In the genomic region with DNA sequence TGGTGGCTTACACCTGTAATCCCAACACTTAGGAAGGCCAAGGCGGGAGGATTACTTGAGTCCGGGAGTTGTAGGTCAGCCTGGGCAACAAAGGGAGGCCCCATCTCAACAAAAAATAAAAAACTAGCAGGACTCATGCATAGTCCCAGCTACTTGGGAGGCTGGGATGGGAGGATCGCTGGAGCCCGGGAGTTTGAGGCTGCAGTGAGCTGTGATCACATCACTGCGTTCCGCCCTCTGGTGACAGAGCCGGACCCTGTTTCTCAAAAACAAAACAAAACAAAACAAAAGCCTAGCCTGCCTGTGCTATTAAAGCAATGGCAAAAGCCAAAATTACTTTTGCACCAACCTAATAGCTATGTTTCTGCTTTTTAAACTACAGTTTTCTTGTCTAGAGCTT, we compare ENCODE assay signal across 1 cellular context.
TF ChIP-seq lines count a peak whose summit lies in the region.

No MANE protein-coding gene starts in this region.

TF ChIP-seq in K562, 482 proteins besides CTCF, POLR2A, EP300 and RAD21:
- no peak for TF ChIP-seq RNF219 (CRISPR knock-in tag; IDR thresholded peaks at IDR 0.05)
- no peak for TF ChIP-seq NR4A1 (CRISPR knock-in tag; IDR thresholded peaks at IDR 0.05)
- no peak for TF ChIP-seq NR4A1 (tag; IDR thresholded peaks at IDR 0.05)
- TF ChIP-seq ATF7 (IDR thresholded peaks at IDR 0.05) = peak; percentile 42; the same call in 1 of the 2 replicates
- TF ChIP-seq JUNB (CRISPR knock-in tag; conservative IDR thresholded peaks at IDR 0.05) = no peak
- TF ChIP-seq, protein P1, sequence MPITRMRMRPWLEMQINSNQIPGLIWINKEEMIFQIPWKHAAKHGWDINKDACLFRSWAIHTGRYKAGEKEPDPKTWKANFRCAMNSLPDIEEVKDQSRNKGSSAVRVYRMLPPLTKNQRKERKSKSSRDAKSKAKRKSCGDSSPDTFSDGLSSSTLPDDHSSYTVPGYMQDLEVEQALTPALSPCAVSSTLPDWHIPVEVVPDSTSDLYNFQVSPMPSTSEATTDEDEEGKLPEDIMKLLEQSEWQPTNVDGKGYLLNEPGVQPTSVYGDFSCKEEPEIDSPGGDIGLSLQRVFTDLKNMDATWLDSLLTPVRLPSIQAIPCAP (CRISPR knock-in tag; IDR thresholded peaks at IDR 0.05; ENCODE audit: borderline replicate concordance) = no peak
- TF ChIP-seq, protein P2, sequence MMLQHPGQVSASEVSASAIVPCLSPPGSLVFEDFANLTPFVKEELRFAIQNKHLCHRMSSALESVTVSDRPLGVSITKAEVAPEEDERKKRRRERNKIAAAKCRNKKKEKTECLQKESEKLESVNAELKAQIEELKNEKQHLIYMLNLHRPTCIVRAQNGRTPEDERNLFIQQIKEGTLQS (IDR thresholded peaks at IDR 0.05) = peak; percentile 20; the same call in 1 of the 2 replicates
- TF ChIP-seq, protein P2 (CRISPR knock-in tag; conservative IDR thresholded peaks at IDR 0.05) = no peak
- peak; percentile 45; the same call in 1 of the 2 replicates for TF ChIP-seq CBX1 (IDR thresholded peaks at IDR 0.05; ENCODE audit: low read depth)
- no peak for TF ChIP-seq HLTF (IDR thresholded peaks at IDR 0.05)
- TF ChIP-seq KDM1A (IDR thresholded peaks at IDR 0.05) = peak; percentile 30 to 73; a peak in 3 of 4 replicates
- TF ChIP-seq FIP1L1 (IDR thresholded peaks at IDR 0.05; ENCODE audit: low read depth, low read length, poor library complexity, severe bottlenecking) = no peak
- TF ChIP-seq, protein P3, sequence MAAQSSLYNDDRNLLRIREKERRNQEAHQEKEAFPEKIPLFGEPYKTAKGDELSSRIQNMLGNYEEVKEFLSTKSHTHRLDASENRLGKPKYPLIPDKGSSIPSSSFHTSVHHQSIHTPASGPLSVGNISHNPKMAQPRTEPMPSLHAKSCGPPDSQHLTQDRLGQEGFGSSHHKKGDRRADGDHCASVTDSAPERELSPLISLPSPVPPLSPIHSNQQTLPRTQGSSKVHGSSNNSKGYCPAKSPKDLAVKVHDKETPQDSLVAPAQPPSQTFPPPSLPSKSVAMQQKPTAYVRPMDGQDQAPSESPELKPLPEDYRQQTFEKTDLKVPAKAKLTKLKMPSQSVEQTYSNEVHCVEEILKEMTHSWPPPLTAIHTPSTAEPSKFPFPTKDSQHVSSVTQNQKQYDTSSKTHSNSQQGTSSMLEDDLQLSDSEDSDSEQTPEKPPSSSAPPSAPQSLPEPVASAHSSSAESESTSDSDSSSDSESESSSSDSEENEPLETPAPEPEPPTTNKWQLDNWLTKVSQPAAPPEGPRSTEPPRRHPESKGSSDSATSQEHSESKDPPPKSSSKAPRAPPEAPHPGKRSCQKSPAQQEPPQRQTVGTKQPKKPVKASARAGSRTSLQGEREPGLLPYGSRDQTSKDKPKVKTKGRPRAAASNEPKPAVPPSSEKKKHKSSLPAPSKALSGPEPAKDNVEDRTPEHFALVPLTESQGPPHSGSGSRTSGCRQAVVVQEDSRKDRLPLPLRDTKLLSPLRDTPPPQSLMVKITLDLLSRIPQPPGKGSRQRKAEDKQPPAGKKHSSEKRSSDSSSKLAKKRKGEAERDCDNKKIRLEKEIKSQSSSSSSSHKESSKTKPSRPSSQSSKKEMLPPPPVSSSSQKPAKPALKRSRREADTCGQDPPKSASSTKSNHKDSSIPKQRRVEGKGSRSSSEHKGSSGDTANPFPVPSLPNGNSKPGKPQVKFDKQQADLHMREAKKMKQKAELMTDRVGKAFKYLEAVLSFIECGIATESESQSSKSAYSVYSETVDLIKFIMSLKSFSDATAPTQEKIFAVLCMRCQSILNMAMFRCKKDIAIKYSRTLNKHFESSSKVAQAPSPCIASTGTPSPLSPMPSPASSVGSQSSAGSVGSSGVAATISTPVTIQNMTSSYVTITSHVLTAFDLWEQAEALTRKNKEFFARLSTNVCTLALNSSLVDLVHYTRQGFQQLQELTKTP (IDR thresholded peaks at IDR 0.05; ENCODE audit: low read depth in 1 of 2, partially characterized antibody in 2 of 2) = peak in 1 of 2 experiments; percentile 9
- no peak for TF ChIP-seq BACH1 (tag; IDR thresholded peaks at IDR 0.05)
- TF ChIP-seq RUNX1 (IDR thresholded peaks at IDR 0.05; ENCODE audit: low read depth) = no peak
- peak; percentile 87 for TF ChIP-seq BCOR (IDR thresholded peaks at IDR 0.05)
- no peak for TF ChIP-seq ZNF398 (CRISPR knock-in tag; IDR thresholded peaks at IDR 0.05)
- TF ChIP-seq NFYB (IDR thresholded peaks at IDR 0.05; ENCODE audit: extremely low read depth, insufficient read length) = no peak
- TF ChIP-seq ZNF384 (IDR thresholded peaks at IDR 0.05; ENCODE audit: low read depth, low read length) = peak; percentile 25; the same call in 1 of the 2 replicates
- peak; percentile 34; the same call in 1 of the 2 replicates for TF ChIP-seq EP400 (IDR thresholded peaks at IDR 0.05)
- no peak for TF ChIP-seq ATF1 (CRISPR knock-in tag; IDR thresholded peaks at IDR 0.05)
- peak; percentile 53 for TF ChIP-seq ATF1 (tag; IDR thresholded peaks at IDR 0.05)
- TF ChIP-seq POLR2B (IDR thresholded peaks at IDR 0.05; ENCODE audit: low read depth, partially characterized antibody) = no peak
- 0 out of 2 replicates have a peak, but pooled peaks have one; percentile 24 for TF ChIP-seq DEAF1 (CRISPR knock-in tag; IDR thresholded peaks at IDR 0.05)
- no peak for TF ChIP-seq ATF6 (CRISPR knock-in tag; IDR thresholded peaks at IDR 0.05)
- 0 out of 2 replicates have a peak, but pooled peaks have one; percentile 7 for TF ChIP-seq ARID1B (IDR thresholded peaks at IDR 0.05)
- TF ChIP-seq SMARCA5 (IDR thresholded peaks at IDR 0.05) = peak; percentile 85
- TF ChIP-seq ZNF224 (CRISPR knock-in tag; IDR thresholded peaks at IDR 0.05) = no peak
- TF ChIP-seq HDAC2 (IDR thresholded peaks at IDR 0.05) = peak; percentile 64
- TF ChIP-seq CBX3 (IDR thresholded peaks at IDR 0.05; ENCODE audit: borderline replicate concordance in 1 of 2, low read length in 2 of 2) = peak in 1 of 2 experiments; percentile 30; a peak in 1 of 3 replicates
- TF ChIP-seq DDX20 (tag; IDR thresholded peaks at IDR 0.05; ENCODE audit: low read depth) = no peak
- TF ChIP-seq GATAD2B (IDR thresholded peaks at IDR 0.05; ENCODE audit: borderline replicate concordance) = no peak
- TF ChIP-seq HDAC3 (IDR thresholded peaks at IDR 0.05; ENCODE audit: borderline replicate concordance, partially characterized antibody) = peak; percentile 19
- no peak for TF ChIP-seq NFIX (CRISPR knock-in tag; IDR thresholded peaks at IDR 0.05; ENCODE audit: low read depth)
- TF ChIP-seq TBL1XR1 (IDR thresholded peaks at IDR 0.05; ENCODE audit: low read length in 2 of 2) = no peak
- peak in 1 of 2 experiments; percentile 78; a peak in 2 of 4 replicates for TF ChIP-seq RCOR1 (IDR thresholded peaks at IDR 0.05; ENCODE audit: borderline replicate concordance in 1 of 2, low read depth in 2 of 2, low read length in 2 of 2)
- peak; percentile 63 for TF ChIP-seq RBM25 (IDR thresholded peaks at IDR 0.05; ENCODE audit: low read depth, low read length, severe bottlenecking)
- TF ChIP-seq ZNF75A (CRISPR knock-in tag; IDR thresholded peaks at IDR 0.05) = no peak
- peak; percentile 41; the same call in 1 of the 2 replicates for TF ChIP-seq ZFX (CRISPR knock-in tag; IDR thresholded peaks at IDR 0.05)
- TF ChIP-seq, protein P4, sequence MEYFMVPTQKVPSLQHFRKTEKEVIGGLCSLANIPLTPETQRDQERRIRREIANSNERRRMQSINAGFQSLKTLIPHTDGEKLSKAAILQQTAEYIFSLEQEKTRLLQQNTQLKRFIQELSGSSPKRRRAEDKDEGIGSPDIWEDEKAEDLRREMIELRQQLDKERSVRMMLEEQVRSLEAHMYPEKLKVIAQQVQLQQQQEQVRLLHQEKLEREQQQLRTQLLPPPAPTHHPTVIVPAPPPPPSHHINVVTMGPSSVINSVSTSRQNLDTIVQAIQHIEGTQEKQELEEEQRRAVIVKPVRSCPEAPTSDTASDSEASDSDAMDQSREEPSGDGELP (CRISPR knock-in tag; IDR thresholded peaks at IDR 0.05; ENCODE audit: borderline replicate concordance) = no peak
TF ChIP-seq in K562: peak in this region for 18.
